ENCODE assay signal across 1 cellular context in the genomic region with DNA sequence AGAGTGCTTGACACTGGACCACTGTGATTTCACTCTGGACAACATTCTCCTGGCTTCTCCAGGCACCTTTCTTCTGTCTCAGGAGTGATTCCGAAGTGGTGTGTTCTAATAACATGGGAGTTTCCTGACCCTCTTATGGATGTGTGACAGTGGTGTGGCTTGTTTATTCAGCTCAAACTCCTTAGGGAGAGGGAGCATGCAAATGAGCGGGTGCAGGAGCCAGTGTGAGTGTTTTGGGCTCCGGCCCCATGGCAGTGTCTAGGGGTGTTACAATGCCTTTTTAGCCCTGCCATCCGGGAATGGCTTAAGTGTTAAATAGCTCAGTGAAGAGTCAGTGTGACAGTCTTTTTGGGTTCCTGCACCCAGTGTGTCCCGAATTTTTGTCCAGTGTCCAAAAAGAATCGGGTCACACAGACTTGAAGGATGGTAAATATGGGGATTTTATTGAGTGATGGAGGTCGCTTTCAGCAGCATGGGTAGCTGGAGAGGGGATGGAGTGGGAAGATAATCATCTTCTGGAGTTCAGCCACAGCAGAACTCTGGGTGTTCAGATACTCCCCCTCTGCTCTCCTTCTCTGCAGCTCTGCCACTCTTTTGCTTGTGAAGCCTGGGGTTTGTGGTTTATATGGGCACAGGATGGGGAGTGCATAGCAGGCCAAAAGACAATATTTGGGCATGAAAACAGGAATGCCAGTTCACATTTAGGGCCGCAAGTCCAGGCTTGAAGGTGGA.
TF ChIP-seq lines count a peak whose summit lies in the region.

No MANE protein-coding gene starts in this region.

TF ChIP-seq in H1, 55 proteins besides CTCF, POLR2A, EP300 and RAD21 (continued from another document):
- TF ChIP-seq NANOG (IDR thresholded peaks at IDR 0.05; ENCODE audit: insufficient read depth, low read depth, low read length, poor library complexity, severe bottlenecking) (no peak), HDAC6 (IDR thresholded peaks at IDR 0.05; ENCODE audit: low read depth, low read length) (no peak), SIRT6 (IDR thresholded peaks at IDR 0.05; ENCODE audit: low read length) (no peak)
- TF ChIP-seq, protein P1, sequence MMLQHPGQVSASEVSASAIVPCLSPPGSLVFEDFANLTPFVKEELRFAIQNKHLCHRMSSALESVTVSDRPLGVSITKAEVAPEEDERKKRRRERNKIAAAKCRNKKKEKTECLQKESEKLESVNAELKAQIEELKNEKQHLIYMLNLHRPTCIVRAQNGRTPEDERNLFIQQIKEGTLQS (IDR thresholded peaks at IDR 0.05; ENCODE audit: insufficient read depth, low read depth, low read length) = no peak
